ENCODE assay signal across 11 cellular contexts in genomic region chr7:70193514-70193913, GRCh38.
A peak's percentile ranks its signal among the peaks of the same experiment; 100 is the strongest.
DNase-seq lines count a peak whose midpoint lies in the region; FAIRE-seq and TF ChIP-seq lines count a peak whose summit lies in the region.
"Had no signal": no experiment of that assay in that cellular context is flagged by ENCODE, and none has a peak within 500 bp of the region (broad histone marks: within the 10 kb centered on the region; RNA-seq: fewer than 3 reads in every experiment).

No MANE protein-coding gene starts in this region.

- no peaks in the 10 kb centered on the region for H3K4me1 ChIP-seq in endodermal cell (ENCODE audit: control insufficient read depth, insufficient read depth, low read length)

- H3K27me3 ChIP-seq in endodermal cell (ENCODE audit: control insufficient read depth, insufficient read depth, low read length, poor library complexity, severe bottlenecking): no peaks in the 10 kb centered on the region

- H3K9me3 ChIP-seq in endodermal cell (ENCODE audit: control insufficient read depth, low read length): peaks cover 17% of the 10 kb centered on the region

- DNase-seq in NCI-H1092 treated with DMSO at 0.1 percent for 48 hours (lab: John Stamatoyannopoulos, UW) (peak; percentile 80), NCI-H1092 (lab: John Stamatoyannopoulos, UW) (no peak), NCI-H446 treated with DMSO at 0.1 percent for 48 hours (lab: John Stamatoyannopoulos, UW) (peak; percentile 37), endodermal cell (no peak), retinal pigment epithelial cell (ENCODE audit: low read depth) (no peak), NCI-H2107 treated with DMSO at 0.1 percent for 48 hours (lab: John Stamatoyannopoulos, UW; ENCODE audit: unreplicated experiment) (no peak), iPS-NIHi7 (ENCODE audit: extremely low spot score) (no peak), HTR-8/SVneo (ENCODE audit: insufficient read length, low spot score) (no peak)
- DNase-seq: 8988T, activated B cell treated with CpG ODN at 0.5 μM for 24 hours had no signal

- peaks cover 14% of the 10 kb centered on the region for H3K9me3 Mint-ChIP-seq in endodermal cell
- H3K9me3 Mint-ChIP-seq: central memory CD8-positive, alpha-beta T cell had no signal

- H3K27ac Mint-ChIP-seq in endodermal cell: no peak overlapping the region
- H3K27ac Mint-ChIP-seq: activated B cell treated with CpG ODN at 0.5 μM for 24 hours had no signal

- H3K4me3 ChIP-seq in endodermal cell (ENCODE audit: low read length) (no peak overlapping the region), retinal pigment epithelial cell (ENCODE audit: low read length) (no peak overlapping the region)

- no peaks in the 10 kb centered on the region for H3K36me3 ChIP-seq in endodermal cell (ENCODE audit: control insufficient read depth, insufficient read depth, low read length)

- peaks cover 4% of the 10 kb centered on the region for H3K36me3 Mint-ChIP-seq in endodermal cell (ENCODE audit: low read depth)

- WGBS in endodermal cell (ENCODE audit: insufficient coverage in 1 of 2, insufficient read length in 1 of 2), 2 experiments: 95 to 100% methylated on average over 3 to 4 of the region's 4 CpGs

- H3K27ac ChIP-seq in endodermal cell (ENCODE audit: low read depth, low read length): no peak overlapping the region

- no peak overlapping the region for H3K9ac ChIP-seq in endodermal cell (ENCODE audit: extremely low read depth, low read length, poor library complexity, severe bottlenecking)

- no peak for FAIRE-seq in HTR-8/SVneo (lab: Jason Lieb, UNC)

- peak; percentile 49 for TF ChIP-seq CTCF in endodermal cell (conservative IDR thresholded peaks at IDR 0.05)
- peak; percentile 50 for TF ChIP-seq CTCF in retinal pigment epithelial cell (conservative IDR thresholded peaks at IDR 0.05; ENCODE audit: low read depth, low read length)

- peaks cover 8% of the 10 kb centered on the region for H3K4me1 Mint-ChIP-seq in endodermal cell
- H3K4me1 Mint-ChIP-seq: activated B cell treated with CpG ODN at 0.5 μM for 24 hours; central memory CD8-positive, alpha-beta T cell had no signal

- H3K27me3 Mint-ChIP-seq in endodermal cell (ENCODE audit: insufficient read depth): no peaks in the 10 kb centered on the region
- H3K27me3 Mint-ChIP-seq: activated B cell treated with CpG ODN at 0.5 μM for 24 hours had no signal

- no peak overlapping the region for H3K4me3 Mint-ChIP-seq in endodermal cell
- H3K4me3 Mint-ChIP-seq: activated B cell treated with CpG ODN at 0.5 μM for 24 hours; central memory CD8-positive, alpha-beta T cell had no signal

Comparison
In these comparisons a context has a peak if more than half of its experiments do, and no peak if none do; other contexts are left out.
1. DNase-seq: peak in NCI-H1092 treated with DMSO at 0.1 percent for 48 hours (single experiment) and NCI-H446 treated with DMSO at 0.1 percent for 48 hours (single experiment); none in NCI-H1092 (single experiment), endodermal cell (single experiment), retinal pigment epithelial cell (single experiment), NCI-H2107 treated with DMSO at 0.1 percent for 48 hours (single experiment), iPS-NIHi7 (single experiment) and HTR-8/SVneo (single experiment).